Comparison of ENCODE assay signal across 10 cellular contexts in the genomic region with DNA sequence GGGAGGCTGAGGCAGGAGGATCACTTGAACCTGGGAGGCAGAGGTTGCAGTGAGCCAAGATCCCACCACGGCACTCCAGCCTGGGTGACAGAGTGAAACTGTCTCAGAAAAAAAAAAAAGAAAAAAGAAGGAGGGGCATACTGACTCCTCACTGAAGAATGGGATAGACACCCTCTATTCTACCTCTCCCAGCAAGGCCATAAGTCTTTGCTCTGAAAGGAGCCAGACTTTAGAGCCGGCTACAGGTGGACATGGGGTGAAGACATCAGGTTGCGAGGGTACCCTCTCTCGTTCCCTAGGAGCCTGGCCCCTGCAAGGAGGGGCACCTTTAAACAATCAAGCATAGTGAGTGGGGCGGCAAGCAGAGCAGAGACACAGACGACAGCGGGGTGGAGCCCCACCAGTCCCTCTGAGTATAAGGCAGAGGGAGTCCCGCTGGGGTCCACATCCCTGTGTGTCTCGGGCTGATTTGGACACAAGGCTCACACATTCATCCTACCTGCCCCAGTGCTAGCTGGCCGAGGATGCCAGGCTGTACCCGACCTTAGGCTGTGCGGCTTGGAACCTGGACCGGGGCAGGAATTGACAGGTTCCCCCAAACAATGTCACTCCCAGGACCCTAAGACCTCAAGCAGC. TPM values are rescaled to one million over a fixed set of nuclear protein-coding genes. Genes with fewer than 3 reads are reported as not detected.
A peak's percentile ranks its signal among the peaks of the same experiment; 100 is the strongest.
DNase-seq lines count a peak whose midpoint lies in the region; ATAC-seq and TF ChIP-seq lines count a peak whose summit lies in the region.
"Had no signal": no experiment of that assay in that cellular context is flagged by ENCODE, and none has a peak within 500 bp of the region (broad histone marks: within the 10 kb centered on the region; RNA-seq: fewer than 3 reads in every experiment).

No MANE protein-coding gene starts in this region.

- H2AFZ ChIP-seq in osteoblast (ENCODE audit: low read length): no peak overlapping the region

- DNase-seq in GM03348 (ENCODE audit: low spot score) (peak; percentile 41), NCI-H226 (peak; percentile 32), esophagus muscularis mucosa (ENCODE audit: extremely low spot score) (no peak), osteoblast (ENCODE audit: insufficient read length, low spot score, missing footprints) (peak; percentile 89), AML-193 (lab: John Stamatoyannopoulos, UW) (no peak), NCI-H146 treated with DMSO at 0.1 percent for 48 hours (lab: John Stamatoyannopoulos, UW; ENCODE audit: unreplicated experiment) (no peak), pons (ENCODE audit: low spot score) (no peak)
- DNase-seq: NCI-H1694 treated with DMSO at 0.1 percent for 48 hours had no signal

- H4K20me1 ChIP-seq in osteoblast (ENCODE audit: insufficient read depth, low read length): peaks cover 41% of the 10 kb centered on the region

- no peak for TF ChIP-seq POLR2A in esophagus muscularis mucosa (IDR thresholded peaks at IDR 0.05; ENCODE audit: low read depth)

- no peaks in the 10 kb centered on the region for H3K9me3 ChIP-seq in esophagus muscularis mucosa
- no peaks in the 10 kb centered on the region for H3K9me3 ChIP-seq in osteoblast (ENCODE audit: low read depth, low read length)
- H3K9me3 ChIP-seq: prostate gland had no signal

- H3K4me1 ChIP-seq in esophagus muscularis mucosa: peaks cover 17 to 31% (median 25%) of the 10 kb centered on the region in 4 donors
- H3K4me1 ChIP-seq in osteoblast (ENCODE audit: insufficient read depth, low read length): peaks cover 3% of the 10 kb centered on the region
- H3K4me1 ChIP-seq: prostate gland had no signal

- H3K79me2 ChIP-seq in osteoblast (ENCODE audit: insufficient read depth, low read length): no peaks in the 10 kb centered on the region

- TF ChIP-seq EP300 in esophagus muscularis mucosa (IDR thresholded peaks at IDR 0.05): no peak

- H3K4me2 ChIP-seq in osteoblast (ENCODE audit: insufficient read depth, low read length): peak overlapping the region; percentile 76

- no peak for ATAC-seq in GM21528 (IDR thresholded peaks at IDR 0.05; ENCODE audit: low FRiP score, unreplicated experiment)

- WGBS in esophagus muscularis mucosa: 79% methylated on average over 11 of the region's 13 CpGs

- H3K27me3 ChIP-seq in esophagus muscularis mucosa (peaks cover 0 to 19% (median 0%) of the 10 kb centered on the region in 4 donors), osteoblast (ENCODE audit: insufficient read depth, low read length) (no peaks in the 10 kb centered on the region)

- H3K36me3 ChIP-seq in esophagus muscularis mucosa: peaks cover 18 to 33% (median 31%) of the 10 kb centered on the region in 4 donors
- peaks cover 35% of the 10 kb centered on the region for H3K36me3 ChIP-seq in osteoblast (ENCODE audit: insufficient read depth, low read length)

- H3K27ac ChIP-seq in esophagus muscularis mucosa (replicated peaks in 1 of 4) (no peak overlapping the region), osteoblast (ENCODE audit: low read depth, low read length) (no peak overlapping the region)

- peak overlapping the region; percentile 57 to 74 (median 60) for H3K4me3 ChIP-seq in esophagus muscularis mucosa
- H3K4me3 ChIP-seq in osteoblast (ENCODE audit: insufficient read depth, low read length): no peak overlapping the region

- intact Hi-C loops in esophagus muscularis mucosa (cut with DNase I): loop anchor here (5.0 kb wide), 1 partner anchor 36 kb away; the partner anchor contains the start of gene PKM

- TF ChIP-seq CTCF in esophagus muscularis mucosa (IDR thresholded peaks at IDR 0.05) (no peak), osteoblast (IDR thresholded peaks at IDR 0.05; ENCODE audit: extremely low read depth, low read depth, low read length) (no peak)

RNA-seq across cellular contexts. Expression of gene GRAMD2A, which starts 1.1 kb away (rescaled TPM):
- total RNA-seq in esophagus muscularis mucosa (1 to 10 TPM in 2 of 4 donors, under 1 TPM in 2; 0.33 to 2.5 (median 0.75) TPM), osteoblast (not detected in 2 replicates)

RNA-seq across cellular contexts. Expression of gene PKM, which starts 34.5 kb away (rescaled TPM):
- total RNA-seq in esophagus muscularis mucosa (100 to 1,000 TPM; 392 to 605 (median 482) TPM), osteoblast (1,919 and 2,299 TPM in 2 replicates)

Comparison
In these comparisons a context has a peak if more than half of its experiments do, and no peak if none do; other contexts are left out.
1. DNase-seq: peak in GM03348 (single experiment), NCI-H226 (single experiment) and osteoblast (single experiment); none in esophagus muscularis mucosa (single experiment), AML-193 (0 of 2), NCI-H146 treated with DMSO at 0.1 percent for 48 hours (single experiment) and pons (single experiment).